ENCODE assay signal across 1 cellular context in genomic region chr11:12802418-12803085, GRCh38.
TF ChIP-seq lines count a peak whose summit lies in the region.

No MANE protein-coding gene starts in this region.

TF ChIP-seq in HepG2, 621 proteins besides CTCF, POLR2A, EP300 and RAD21 (continued from another document and continues in another):
- TF ChIP-seq, protein P1, sequence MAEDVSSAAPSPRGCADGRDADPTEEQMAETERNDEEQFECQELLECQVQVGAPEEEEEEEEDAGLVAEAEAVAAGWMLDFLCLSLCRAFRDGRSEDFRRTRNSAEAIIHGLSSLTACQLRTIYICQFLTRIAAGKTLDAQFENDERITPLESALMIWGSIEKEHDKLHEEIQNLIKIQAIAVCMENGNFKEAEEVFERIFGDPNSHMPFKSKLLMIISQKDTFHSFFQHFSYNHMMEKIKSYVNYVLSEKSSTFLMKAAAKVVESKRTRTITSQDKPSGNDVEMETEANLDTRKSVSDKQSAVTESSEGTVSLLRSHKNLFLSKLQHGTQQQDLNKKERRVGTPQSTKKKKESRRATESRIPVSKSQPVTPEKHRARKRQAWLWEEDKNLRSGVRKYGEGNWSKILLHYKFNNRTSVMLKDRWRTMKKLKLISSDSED (CRISPR knock-in tag; IDR thresholded peaks at IDR 0.05) = no peak
- TF ChIP-seq KLF16 (CRISPR knock-in tag; IDR thresholded peaks at IDR 0.05) = peak in 1 of 2 experiments; percentile 84; a peak in 2 of 4 replicates
- no peak for TF ChIP-seq HOXA7 (CRISPR knock-in tag; IDR thresholded peaks at IDR 0.05)
- TF ChIP-seq ZNF124 (CRISPR knock-in tag; IDR thresholded peaks at IDR 0.05) = no peak; the same call in 1 of the 2 replicates
- no peak for TF ChIP-seq EZH2 (conservative IDR thresholded peaks at IDR 0.05; ENCODE audit: low read depth, low read length)
- peak; percentile 72; the same call in 1 of the 2 replicates for TF ChIP-seq ELF3 (CRISPR knock-in tag; IDR thresholded peaks at IDR 0.05)
- peak; percentile 44; the same call in 1 of the 2 replicates for TF ChIP-seq ZMYM2 (CRISPR knock-in tag; IDR thresholded peaks at IDR 0.05)
- no peak for TF ChIP-seq SMARCE1 (IDR thresholded peaks at IDR 0.05; ENCODE audit: borderline replicate concordance)
- no peak for TF ChIP-seq DMTF1 (CRISPR knock-in tag; IDR thresholded peaks at IDR 0.05)
- TF ChIP-seq THAP11 (CRISPR knock-in tag; IDR thresholded peaks at IDR 0.05) = peak; percentile 49; the same call in 1 of the 2 replicates
- TF ChIP-seq, protein P2, sequence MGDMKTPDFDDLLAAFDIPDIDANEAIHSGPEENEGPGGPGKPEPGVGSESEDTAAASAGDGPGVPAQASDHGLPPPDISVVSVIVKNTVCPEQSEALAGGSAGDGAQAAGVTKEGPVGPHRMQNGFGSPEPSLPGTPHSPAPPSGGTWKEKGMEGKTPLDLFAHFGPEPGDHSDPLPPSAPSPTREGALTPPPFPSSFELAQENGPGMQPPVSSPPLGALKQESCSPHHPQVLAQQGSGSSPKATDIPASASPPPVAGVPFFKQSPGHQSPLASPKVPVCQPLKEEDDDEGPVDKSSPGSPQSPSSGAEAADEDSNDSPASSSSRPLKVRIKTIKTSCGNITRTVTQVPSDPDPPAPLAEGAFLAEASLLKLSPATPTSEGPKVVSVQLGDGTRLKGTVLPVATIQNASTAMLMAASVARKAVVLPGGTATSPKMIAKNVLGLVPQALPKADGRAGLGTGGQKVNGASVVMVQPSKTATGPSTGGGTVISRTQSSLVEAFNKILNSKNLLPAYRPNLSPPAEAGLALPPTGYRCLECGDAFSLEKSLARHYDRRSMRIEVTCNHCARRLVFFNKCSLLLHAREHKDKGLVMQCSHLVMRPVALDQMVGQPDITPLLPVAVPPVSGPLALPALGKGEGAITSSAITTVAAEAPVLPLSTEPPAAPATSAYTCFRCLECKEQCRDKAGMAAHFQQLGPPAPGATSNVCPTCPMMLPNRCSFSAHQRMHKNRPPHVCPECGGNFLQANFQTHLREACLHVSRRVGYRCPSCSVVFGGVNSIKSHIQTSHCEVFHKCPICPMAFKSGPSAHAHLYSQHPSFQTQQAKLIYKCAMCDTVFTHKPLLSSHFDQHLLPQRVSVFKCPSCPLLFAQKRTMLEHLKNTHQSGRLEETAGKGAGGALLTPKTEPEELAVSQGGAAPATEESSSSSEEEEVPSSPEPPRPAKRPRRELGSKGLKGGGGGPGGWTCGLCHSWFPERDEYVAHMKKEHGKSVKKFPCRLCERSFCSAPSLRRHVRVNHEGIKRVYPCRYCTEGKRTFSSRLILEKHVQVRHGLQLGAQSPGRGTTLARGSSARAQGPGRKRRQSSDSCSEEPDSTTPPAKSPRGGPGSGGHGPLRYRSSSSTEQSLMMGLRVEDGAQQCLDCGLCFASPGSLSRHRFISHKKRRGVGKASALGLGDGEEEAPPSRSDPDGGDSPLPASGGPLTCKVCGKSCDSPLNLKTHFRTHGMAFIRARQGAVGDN (CRISPR knock-in tag; IDR thresholded peaks at IDR 0.05) = peak; percentile 71
- TF ChIP-seq PHF8 (CRISPR knock-in tag; IDR thresholded peaks at IDR 0.05) = no peak
- TF ChIP-seq ZNF672 (CRISPR knock-in tag; IDR thresholded peaks at IDR 0.05) = no peak
- peak; percentile 77; the same call in 1 of the 2 replicates for TF ChIP-seq ARID4A (CRISPR knock-in tag; IDR thresholded peaks at IDR 0.05; ENCODE audit: borderline replicate concordance)
- no peak for TF ChIP-seq MAFF (IDR thresholded peaks at IDR 0.05; ENCODE audit: low read depth, low read length)
- TF ChIP-seq ZKSCAN5 (CRISPR knock-in tag; IDR thresholded peaks at IDR 0.05) = no peak
- TF ChIP-seq ZSCAN30 (CRISPR knock-in tag; IDR thresholded peaks at IDR 0.05) = no peak
- no peak for TF ChIP-seq REL (CRISPR knock-in tag; conservative IDR thresholded peaks at IDR 0.05)
- peak; percentile 67; the same call in 1 of the 2 replicates for TF ChIP-seq ZBTB33 (CRISPR knock-in tag; IDR thresholded peaks at IDR 0.05)
- TF ChIP-seq TRAFD1 (CRISPR knock-in tag; IDR thresholded peaks at IDR 0.05; ENCODE audit: borderline replicate concordance) = no peak
- TF ChIP-seq ZNF343 (CRISPR knock-in tag; IDR thresholded peaks at IDR 0.05) = peak; percentile 46; the same call in 1 of the 2 replicates
- no peak for TF ChIP-seq ZNF546 (CRISPR knock-in tag; conservative IDR thresholded peaks at IDR 0.05)
- peak; percentile 42; the same call in 1 of the 2 replicates for TF ChIP-seq TOE1 (CRISPR knock-in tag; IDR thresholded peaks at IDR 0.05)
- TF ChIP-seq HDAC1 (CRISPR knock-in tag; IDR thresholded peaks at IDR 0.05) = peak; percentile 92
- peak; percentile 98 for TF ChIP-seq MIXL1 (CRISPR knock-in tag; IDR thresholded peaks at IDR 0.05)
- TF ChIP-seq SOX6 (IDR thresholded peaks at IDR 0.05) = no peak
- peak; percentile 100 for TF ChIP-seq SOX6 (CRISPR knock-in tag; IDR thresholded peaks at IDR 0.05)
- no peak for TF ChIP-seq CREBL2 (CRISPR knock-in tag; IDR thresholded peaks at IDR 0.05; ENCODE audit: borderline replicate concordance)
- no peak for TF ChIP-seq SETDB1 (CRISPR knock-in tag; IDR thresholded peaks at IDR 0.05; ENCODE audit: borderline replicate concordance)
- peak; percentile 91 for TF ChIP-seq ZNF331 (CRISPR knock-in tag; IDR thresholded peaks at IDR 0.05)
- TF ChIP-seq ZNF776 (CRISPR knock-in tag; IDR thresholded peaks at IDR 0.05) = no peak
- TF ChIP-seq IKZF1 (IDR thresholded peaks at IDR 0.05) = no peak
- peak; percentile 91; the same call in 1 of the 2 replicates for TF ChIP-seq CBX5 (CRISPR knock-in tag; IDR thresholded peaks at IDR 0.05; ENCODE audit: borderline replicate concordance)
- no peak for TF ChIP-seq ZNF619 (CRISPR knock-in tag; IDR thresholded peaks at IDR 0.05)
- TF ChIP-seq SRSF1 (optimal IDR thresholded peaks at IDR 0.05; ENCODE audit: low read depth, low read length) = no peak
- TF ChIP-seq ZNF556 (CRISPR knock-in tag; IDR thresholded peaks at IDR 0.05; ENCODE audit: borderline replicate concordance) = peak; percentile 22; the same call in 1 of the 2 replicates
- peak; percentile 29; the same call in 1 of the 2 replicates for TF ChIP-seq ZNF652 (CRISPR knock-in tag; IDR thresholded peaks at IDR 0.05; ENCODE audit: borderline replicate concordance, low read depth)
- TF ChIP-seq, protein P3, sequence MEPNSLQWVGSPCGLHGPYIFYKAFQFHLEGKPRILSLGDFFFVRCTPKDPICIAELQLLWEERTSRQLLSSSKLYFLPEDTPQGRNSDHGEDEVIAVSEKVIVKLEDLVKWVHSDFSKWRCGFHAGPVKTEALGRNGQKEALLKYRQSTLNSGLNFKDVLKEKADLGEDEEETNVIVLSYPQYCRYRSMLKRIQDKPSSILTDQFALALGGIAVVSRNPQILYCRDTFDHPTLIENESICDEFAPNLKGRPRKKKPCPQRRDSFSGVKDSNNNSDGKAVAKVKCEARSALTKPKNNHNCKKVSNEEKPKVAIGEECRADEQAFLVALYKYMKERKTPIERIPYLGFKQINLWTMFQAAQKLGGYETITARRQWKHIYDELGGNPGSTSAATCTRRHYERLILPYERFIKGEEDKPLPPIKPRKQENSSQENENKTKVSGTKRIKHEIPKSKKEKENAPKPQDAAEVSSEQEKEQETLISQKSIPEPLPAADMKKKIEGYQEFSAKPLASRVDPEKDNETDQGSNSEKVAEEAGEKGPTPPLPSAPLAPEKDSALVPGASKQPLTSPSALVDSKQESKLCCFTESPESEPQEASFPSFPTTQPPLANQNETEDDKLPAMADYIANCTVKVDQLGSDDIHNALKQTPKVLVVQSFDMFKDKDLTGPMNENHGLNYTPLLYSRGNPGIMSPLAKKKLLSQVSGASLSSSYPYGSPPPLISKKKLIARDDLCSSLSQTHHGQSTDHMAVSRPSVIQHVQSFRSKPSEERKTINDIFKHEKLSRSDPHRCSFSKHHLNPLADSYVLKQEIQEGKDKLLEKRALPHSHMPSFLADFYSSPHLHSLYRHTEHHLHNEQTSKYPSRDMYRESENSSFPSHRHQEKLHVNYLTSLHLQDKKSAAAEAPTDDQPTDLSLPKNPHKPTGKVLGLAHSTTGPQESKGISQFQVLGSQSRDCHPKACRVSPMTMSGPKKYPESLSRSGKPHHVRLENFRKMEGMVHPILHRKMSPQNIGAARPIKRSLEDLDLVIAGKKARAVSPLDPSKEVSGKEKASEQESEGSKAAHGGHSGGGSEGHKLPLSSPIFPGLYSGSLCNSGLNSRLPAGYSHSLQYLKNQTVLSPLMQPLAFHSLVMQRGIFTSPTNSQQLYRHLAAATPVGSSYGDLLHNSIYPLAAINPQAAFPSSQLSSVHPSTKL (CRISPR knock-in tag; IDR thresholded peaks at IDR 0.05) = peak; percentile 97
- TF ChIP-seq RFXANK (CRISPR knock-in tag; IDR thresholded peaks at IDR 0.05) = no peak
- TF ChIP-seq ARID2 (CRISPR knock-in tag; IDR thresholded peaks at IDR 0.05; ENCODE audit: borderline replicate concordance) = no peak
- TF ChIP-seq, protein P4, sequence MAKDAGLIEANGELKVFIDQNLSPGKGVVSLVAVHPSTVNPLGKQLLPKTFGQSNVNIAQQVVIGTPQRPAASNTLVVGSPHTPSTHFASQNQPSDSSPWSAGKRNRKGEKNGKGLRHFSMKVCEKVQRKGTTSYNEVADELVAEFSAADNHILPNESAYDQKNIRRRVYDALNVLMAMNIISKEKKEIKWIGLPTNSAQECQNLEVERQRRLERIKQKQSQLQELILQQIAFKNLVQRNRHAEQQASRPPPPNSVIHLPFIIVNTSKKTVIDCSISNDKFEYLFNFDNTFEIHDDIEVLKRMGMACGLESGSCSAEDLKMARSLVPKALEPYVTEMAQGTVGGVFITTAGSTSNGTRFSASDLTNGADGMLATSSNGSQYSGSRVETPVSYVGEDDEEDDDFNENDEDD (CRISPR knock-in tag; IDR thresholded peaks at IDR 0.05; ENCODE audit: borderline replicate concordance) = no peak; the same call in 1 of the 2 replicates
